8 cellular contexts compared by ENCODE assay signal in genomic region chr1:155081472-155082300, GRCh38. TPM values are rescaled to one million over a fixed set of nuclear protein-coding genes. Genes with fewer than 3 reads are reported as not detected.
A peak's percentile ranks its signal among the peaks of the same experiment; 100 is the strongest.
DNase-seq lines count a peak whose midpoint lies in the region; ATAC-seq and FAIRE-seq lines count a peak whose summit lies in the region.
"Had no signal": no experiment of that assay in that cellular context is flagged by ENCODE, and none has a peak within 500 bp of the region (broad histone marks: within the 10 kb centered on the region; RNA-seq: fewer than 3 reads in every experiment).

No MANE protein-coding gene starts in this region.

- 2 to 3% methylated on average over 29 to 58 of the region's 68 CpGs for WGBS in GM23248 (ENCODE audit: low coverage in 1 of 2, low lambda C conversion rate in 2 of 2, missing lambda C conversion rate in 2 of 2), 2 experiments
- WGBS in ectodermal cell, 2 experiments, result 1 to 2% methylated on average over 68 of the region's 68 CpGs

- H3K4me2 ChIP-seq in GM23248 (ENCODE audit: unreplicated experiment), result peak overlapping the region; percentile 18

- peaks cover 7% of the 10 kb centered on the region for H3F3A ChIP-seq in GM23248 (ENCODE audit: insufficient read depth)

- H3K4me1 ChIP-seq in GM23248 (ENCODE audit: insufficient read depth) (peaks cover 5% of the 10 kb centered on the region; the same call in 1 of the 2 replicates), ectodermal cell (ENCODE audit: control insufficient read depth, insufficient read depth, low read length) (peaks cover 54% of the 10 kb centered on the region)

- H3K27ac ChIP-seq in GM23248 (no peak overlapping the region), ectodermal cell (ENCODE audit: insufficient read depth, low read depth, low read length, poor library complexity, severe bottlenecking) (no peak overlapping the region)
- H3K27ac ChIP-seq: pancreas had no signal

- no peaks in the 10 kb centered on the region for H3K79me2 ChIP-seq in GM23248 (ENCODE audit: insufficient read depth)

- no peaks in the 10 kb centered on the region for H4K20me1 ChIP-seq in GM23248 (ENCODE audit: insufficient read depth)

- H3K9ac ChIP-seq in GM23248, result no peak overlapping the region

- ATAC-seq in GM21447 (IDR thresholded peaks at IDR 0.05; ENCODE audit: unreplicated experiment), result no peak
- ATAC-seq: pancreas had no signal

- FAIRE-seq in RCC 7860 (lab: Jason Lieb, UNC), result no peak
- FAIRE-seq: pancreas had no signal

- H3K4me3 ChIP-seq in GM23248 (peak overlapping the region; percentile 40), ectodermal cell (ENCODE audit: insufficient read depth, low read depth, low read length) (peak overlapping the region; percentile 5)

- H3K9me3 ChIP-seq in GM23248 (ENCODE audit: low read depth), result no peaks in the 10 kb centered on the region
- no peaks in the 10 kb centered on the region for H3K9me3 ChIP-seq in ectodermal cell (ENCODE audit: control insufficient read depth, low read length)
- H3K9me3 ChIP-seq: pancreas had no signal

- no peaks in the 10 kb centered on the region for H3K9me2 ChIP-seq in GM23248 (ENCODE audit: insufficient read depth)

- peaks cover 49% of the 10 kb centered on the region for H3K27me3 ChIP-seq in GM23248 (replicated peaks; ENCODE audit: insufficient read depth)
- peaks cover 78% of the 10 kb centered on the region for H3K27me3 ChIP-seq in ectodermal cell (ENCODE audit: control insufficient read depth, insufficient read depth, low read length, poor library complexity, severe bottlenecking)

- DNase-seq in GM23248, result peak; percentile 40
- DNase-seq in NOMO-1 (lab: John Stamatoyannopoulos, UW; ENCODE audit: unreplicated experiment in 2 of 2), result peak; percentile 20 to 26
- DNase-seq in retina, result peak; percentile 71
- DNase-seq in foreskin melanocyte, result no peak
- no peak for DNase-seq in RCC 7860 (ENCODE audit: low spot score)

- in situ Hi-C loops in GM23248 (cut with MboI), result no loop called here

- H3K36me3 ChIP-seq in GM23248 (ENCODE audit: low read depth) (no peaks in the 10 kb centered on the region), ectodermal cell (ENCODE audit: control insufficient read depth, insufficient read depth, low read length) (no peaks in the 10 kb centered on the region)
- H3K36me3 ChIP-seq: pancreas had no signal

- H2AFZ ChIP-seq in GM23248, result peak overlapping the region; percentile 57

RNA-seq across cellular contexts. Expression of gene EFNA3, which starts 3.0 kb away (rescaled TPM):
- 1.4 and 3.0 TPM in 2 replicates for total RNA-seq in GM23248 (2014; rRNA removed; shearing (Covaris generic))
- 2.5 and 2.7 TPM in 2 replicates for polyA plus RNA-seq in GM23248 (2016; fragmentation: Nextera tagmentation; extraction: Ambion mirVana)
- polyA plus RNA-seq in ectodermal cell (2013, experiment 1 of 4), result 8.6 TPM
- 7.6 TPM for polyA plus RNA-seq in ectodermal cell (2013, experiment 2 of 4)
- polyA plus RNA-seq in ectodermal cell (2013, experiment 3 of 4), result 7.6 TPM
- polyA plus RNA-seq in ectodermal cell (2013, experiment 4 of 4), result 6.8 TPM

RNA-seq across cellular contexts. Expression of gene EFNA4, which starts 18.1 kb away (rescaled TPM):
- 2.4 and 5.5 TPM in 2 replicates for total RNA-seq in GM23248 (2014; rRNA removed; shearing (Covaris generic))
- 4.4 and 4.6 TPM in 2 replicates for polyA plus RNA-seq in GM23248 (2016; fragmentation: Nextera tagmentation; extraction: Ambion mirVana)
- 26.4 TPM for polyA plus RNA-seq in ectodermal cell (2013, experiment 1 of 4)
- 21.2 TPM for polyA plus RNA-seq in ectodermal cell (2013, experiment 2 of 4)
- 23.0 TPM for polyA plus RNA-seq in ectodermal cell (2013, experiment 3 of 4)
- polyA plus RNA-seq in ectodermal cell (2013, experiment 4 of 4), result 24.4 TPM

RNA-seq across cellular contexts. Expression of gene ADAM15, which starts 30.6 kb away (rescaled TPM):
- total RNA-seq in GM23248 (2014; rRNA removed; shearing (Covaris generic)), result 85.6 and 109 TPM in 2 replicates
- 73.0 and 80.4 TPM in 2 replicates for polyA plus RNA-seq in GM23248 (2016; fragmentation: Nextera tagmentation; extraction: Ambion mirVana)
- 34.7 TPM for polyA plus RNA-seq in ectodermal cell (2013, experiment 1 of 4)
- 31.6 TPM for polyA plus RNA-seq in ectodermal cell (2013, experiment 2 of 4)
- polyA plus RNA-seq in ectodermal cell (2013, experiment 3 of 4), result 21.0 TPM
- 22.3 TPM for polyA plus RNA-seq in ectodermal cell (2013, experiment 4 of 4)

RNA-seq across cellular contexts. Expression of gene EFNA1, which starts 46.0 kb away (rescaled TPM):
- not detected in 2 replicates for total RNA-seq in GM23248 (2014; rRNA removed; shearing (Covaris generic))
- not detected in 2 replicates for polyA plus RNA-seq in GM23248 (2016; fragmentation: Nextera tagmentation; extraction: Ambion mirVana)
- 2.1 TPM for polyA plus RNA-seq in ectodermal cell (2013, experiment 1 of 4)
- polyA plus RNA-seq in ectodermal cell (2013, experiment 2 of 4), result 2.9 TPM
- 2.2 TPM for polyA plus RNA-seq in ectodermal cell (2013, experiment 3 of 4)
- 2.9 TPM for polyA plus RNA-seq in ectodermal cell (2013, experiment 4 of 4)

RNA-seq across cellular contexts. Expression of gene DCST1, which starts 48.1 kb away (rescaled TPM):
- not detected in 2 replicates for total RNA-seq in GM23248 (2014; rRNA removed; shearing (Covaris generic))
- not detected in 2 replicates for polyA plus RNA-seq in GM23248 (2016; fragmentation: Nextera tagmentation; extraction: Ambion mirVana)
- not detected for polyA plus RNA-seq in ectodermal cell (2013, experiment 1 of 4)
- not detected for polyA plus RNA-seq in ectodermal cell (2013, experiment 2 of 4)
- not detected for polyA plus RNA-seq in ectodermal cell (2013, experiment 3 of 4)
- not detected for polyA plus RNA-seq in ectodermal cell (2013, experiment 4 of 4)
- polyA plus RNA-seq: pancreas had no signal

Comparison
In these comparisons a context has a peak if more than half of its experiments do, and no peak if none do; other contexts are left out.
1. DNase-seq: peak in GM23248 (single experiment), NOMO-1 (2 of 2) and retina (single experiment); none in foreskin melanocyte (single experiment) and RCC 7860 (single experiment).